In genomic region chr17:164536-165235, GRCh38 we compare ENCODE assay signal across 8 cellular contexts. TPM values are rescaled to one million over a fixed set of nuclear protein-coding genes. Genes with fewer than 3 reads are reported as not detected.
DNase-seq lines count a peak whose midpoint lies in the region; ATAC-seq and TF ChIP-seq lines count a peak whose summit lies in the region.

No MANE protein-coding gene starts in this region.

- no peak overlapping the region for H3K27ac Mint-ChIP-seq in activated T-helper 1 cell treated with anti-CD3 and anti-CD28 coated beads, Interleukin-12 subunit alpha, Interleukin-12 subunit beta, Interleukin-2, Interleukin-4 antibody, amounts not matched to agents 30 ng/mL and 10 ng/mL and 1 ng/mL, durations not matched to agents 14 hours and 24 hours and 36 hours
- H3K27ac Mint-ChIP-seq in immature natural killer cell, result no peak overlapping the region

- peak; percentile 8 for DNase-seq in DMS79 treated with DMSO at 0.1 percent for 48 hours (lab: John Stamatoyannopoulos, UW)
- DNase-seq in DMS79 (lab: John Stamatoyannopoulos, UW), result no peak
- DNase-seq in HuH-7 (ENCODE audit: low spot score), result peak; percentile 77
- DNase-seq in activated T-helper 1 cell treated with anti-CD3 and anti-CD28 coated beads, Interleukin-12 subunit alpha, Interleukin-12 subunit beta, Interleukin-2, Interleukin-4 antibody, amounts not matched to agents 30 ng/mL and 10 ng/mL and 1 ng/mL, durations not matched to agents 14 hours and 24 hours and 36 hours (ENCODE audit: low spot score), result peak; percentile 16
- DNase-seq in left cardiac atrium, result peak; percentile 65
- no peak for DNase-seq in retinal pigment epithelial cell (ENCODE audit: low read depth)
- no peak for DNase-seq in immature natural killer cell
- DNase-seq in COLO829 (ENCODE audit: low spot score), result no peak

- peak; percentile 87 to 90 for ATAC-seq in left cardiac atrium

- peaks cover 2% of the 10 kb centered on the region for H3K36me3 Mint-ChIP-seq in activated T-helper 1 cell treated with anti-CD3 and anti-CD28 coated beads, Interleukin-12 subunit alpha, Interleukin-12 subunit beta, Interleukin-2, Interleukin-4 antibody, amounts not matched to agents 30 ng/mL and 10 ng/mL and 1 ng/mL, durations not matched to agents 14 hours and 24 hours and 36 hours (ENCODE audit: low read depth)
- H3K36me3 Mint-ChIP-seq in immature natural killer cell, result no peaks in the 10 kb centered on the region

- no peaks in the 10 kb centered on the region for H3K27me3 Mint-ChIP-seq in activated T-helper 1 cell treated with anti-CD3 and anti-CD28 coated beads, Interleukin-12 subunit alpha, Interleukin-12 subunit beta, Interleukin-2, Interleukin-4 antibody, amounts not matched to agents 30 ng/mL and 10 ng/mL and 1 ng/mL, durations not matched to agents 14 hours and 24 hours and 36 hours (ENCODE audit: insufficient read depth)
- peaks cover 2 to 6% (median 5%) of the 10 kb centered on the region in 3 donors for H3K27me3 Mint-ChIP-seq in immature natural killer cell (ENCODE audit: low read depth in 3 of 3)

- H3K4me3 ChIP-seq in retinal pigment epithelial cell (ENCODE audit: low read length), result no peak overlapping the region

- TF ChIP-seq CTCF in retinal pigment epithelial cell (conservative IDR thresholded peaks at IDR 0.05; ENCODE audit: low read depth, low read length), result peak; percentile 74

- intact Hi-C loops in activated T-helper 1 cell treated with anti-CD3 and anti-CD28 coated beads, Interleukin-12 subunit alpha, Interleukin-12 subunit beta, Interleukin-2, Interleukin-4 antibody, amounts not matched to agents 30 ng/mL and 10 ng/mL and 1 ng/mL, durations not matched to agents 14 hours and 24 hours and 36 hours (cut with micrococcal nuclease), result no loop called here
- intact Hi-C loops in left cardiac atrium (cut with DNase I), result loop anchor here (5.0 kb wide), 1 partner anchor 223 kb away; no protein-coding TSS in a partner anchor

- H3K4me3 Mint-ChIP-seq in activated T-helper 1 cell treated with anti-CD3 and anti-CD28 coated beads, Interleukin-12 subunit alpha, Interleukin-12 subunit beta, Interleukin-2, Interleukin-4 antibody, amounts not matched to agents 30 ng/mL and 10 ng/mL and 1 ng/mL, durations not matched to agents 14 hours and 24 hours and 36 hours, result no peak overlapping the region
- H3K4me3 Mint-ChIP-seq in immature natural killer cell, result no peak overlapping the region

- H3K4me1 Mint-ChIP-seq in activated T-helper 1 cell treated with anti-CD3 and anti-CD28 coated beads, Interleukin-12 subunit alpha, Interleukin-12 subunit beta, Interleukin-2, Interleukin-4 antibody, amounts not matched to agents 30 ng/mL and 10 ng/mL and 1 ng/mL, durations not matched to agents 14 hours and 24 hours and 36 hours (ENCODE audit: low read depth), result peaks cover 8% of the 10 kb centered on the region
- peaks cover 0 to 1% of the 10 kb centered on the region in 2 donors for H3K4me1 Mint-ChIP-seq in immature natural killer cell

- H3K9me3 Mint-ChIP-seq in activated T-helper 1 cell treated with anti-CD3 and anti-CD28 coated beads, Interleukin-12 subunit alpha, Interleukin-12 subunit beta, Interleukin-2, Interleukin-4 antibody, amounts not matched to agents 30 ng/mL and 10 ng/mL and 1 ng/mL, durations not matched to agents 14 hours and 24 hours and 36 hours, result no peaks in the 10 kb centered on the region
- H3K9me3 Mint-ChIP-seq in immature natural killer cell, result no peaks in the 10 kb centered on the region

RNA-seq across cellular contexts. Expression of gene DOC2B, which starts 16.8 kb away (rescaled TPM):
- 5.5 and 7.6 TPM in 2 replicates for total RNA-seq in activated T-helper 1 cell treated with anti-CD3 and anti-CD28 coated beads, Interleukin-12 subunit alpha, Interleukin-12 subunit beta, Interleukin-2, Interleukin-4 antibody, amounts not matched to agents 30 ng/mL and 10 ng/mL and 1 ng/mL, durations not matched to agents 14 hours and 24 hours and 36 hours
- 10 to 100 TPM in 1 of 2 donors, 1 to 10 TPM in 1; 6.8 to 16.4 TPM for total RNA-seq in left cardiac atrium
- polyA plus RNA-seq in immature natural killer cell, result not detected

RNA-seq across cellular contexts. Expression of gene SCGB1C2, which starts 27.3 kb away (rescaled TPM):
- total RNA-seq in activated T-helper 1 cell treated with anti-CD3 and anti-CD28 coated beads, Interleukin-12 subunit alpha, Interleukin-12 subunit beta, Interleukin-2, Interleukin-4 antibody, amounts not matched to agents 30 ng/mL and 10 ng/mL and 1 ng/mL, durations not matched to agents 14 hours and 24 hours and 36 hours, result not detected in 2 replicates
- total RNA-seq in left cardiac atrium, result not detected
- polyA plus RNA-seq in immature natural killer cell, result not detected

Comparison
In these comparisons a context has a peak if more than half of its experiments do, and no peak if none do; other contexts are left out.
1. DNase-seq: peak in DMS79 treated with DMSO at 0.1 percent for 48 hours (single experiment), HuH-7 (single experiment), activated T-helper 1 cell treated with anti-CD3 and anti-CD28 coated beads, Interleukin-12 subunit alpha, Interleukin-12 subunit beta, Interleukin-2, Interleukin-4 antibody, amounts not matched to agents 30 ng/mL and 10 ng/mL and 1 ng/mL, durations not matched to agents 14 hours and 24 hours and 36 hours (single experiment) and left cardiac atrium (single experiment); none in DMS79 (single experiment), retinal pigment epithelial cell (single experiment), immature natural killer cell (0 of 3) and COLO829 (single experiment).